1 cellular context compared by ENCODE assay signal in the genomic region with DNA sequence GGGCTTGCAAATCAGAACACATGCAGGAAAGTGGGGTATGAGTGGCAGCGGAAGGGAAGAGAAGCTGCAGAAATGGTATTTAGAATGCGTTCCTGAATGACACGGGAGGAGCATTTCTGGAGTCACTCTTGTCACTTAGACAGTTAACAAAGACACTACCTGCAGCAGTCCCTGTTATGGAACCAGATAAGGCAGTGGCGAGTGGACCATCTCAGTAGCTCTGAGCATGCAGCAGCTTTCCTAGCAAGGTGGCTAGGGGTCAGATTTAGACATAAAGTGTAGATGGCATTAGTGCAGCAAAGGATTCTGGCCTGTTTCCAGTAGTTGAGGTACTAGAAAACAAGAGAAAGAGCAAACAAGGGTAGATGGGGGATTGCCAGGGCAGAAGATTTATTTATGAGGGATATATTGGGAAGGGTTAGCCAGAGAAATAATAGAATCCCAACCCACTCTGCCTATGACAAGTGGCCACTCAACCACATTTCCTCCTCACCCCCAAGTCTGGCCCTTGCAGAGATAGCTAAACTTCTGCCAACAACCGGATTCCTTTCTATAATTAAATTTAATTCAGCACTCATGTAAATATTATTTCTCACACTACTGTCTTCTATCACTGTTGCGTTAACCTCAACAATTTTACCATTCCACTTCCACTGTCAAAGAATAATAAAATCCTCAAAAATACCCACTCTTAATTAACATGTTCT.
TF ChIP-seq lines count a peak whose summit lies in the region.

No MANE protein-coding gene starts in this region.

TF ChIP-seq in HepG2, 621 proteins besides CTCF, POLR2A, EP300 and RAD21:
- TF ChIP-seq, protein P1, sequence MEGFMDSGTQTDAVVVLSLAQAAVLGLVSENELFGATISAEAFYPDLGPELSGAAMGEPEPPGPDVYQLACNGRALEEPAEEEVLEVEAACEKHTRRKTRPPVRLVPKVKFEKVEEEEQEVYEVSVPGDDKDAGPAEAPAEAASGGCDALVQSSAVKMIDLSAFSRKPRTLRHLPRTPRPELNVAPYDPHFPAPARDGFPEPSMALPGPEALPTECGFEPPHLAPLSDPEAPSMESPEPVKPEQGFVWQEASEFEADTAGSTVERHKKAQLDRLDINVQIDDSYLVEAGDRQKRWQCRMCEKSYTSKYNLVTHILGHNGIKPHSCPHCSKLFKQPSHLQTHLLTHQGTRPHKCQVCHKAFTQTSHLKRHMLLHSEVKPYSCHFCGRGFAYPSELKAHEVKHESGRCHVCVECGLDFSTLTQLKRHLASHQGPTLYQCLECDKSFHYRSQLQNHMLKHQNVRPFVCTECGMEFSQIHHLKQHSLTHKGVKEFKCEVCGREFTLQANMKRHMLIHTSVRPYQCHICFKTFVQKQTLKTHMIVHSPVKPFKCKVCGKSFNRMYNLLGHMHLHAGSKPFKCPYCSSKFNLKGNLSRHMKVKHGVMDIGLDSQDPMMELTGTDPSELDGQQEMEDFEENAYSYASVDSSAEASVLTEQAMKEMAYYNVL (CRISPR knock-in tag; IDR thresholded peaks at IDR 0.05; ENCODE audit: borderline replicate concordance) = no peak
- TF ChIP-seq ZNF205 (CRISPR knock-in tag; IDR thresholded peaks at IDR 0.05) (no peak), JUND (CRISPR knock-in tag; IDR thresholded peaks at IDR 0.05) (no peak), DMTF1 (CRISPR knock-in tag; IDR thresholded peaks at IDR 0.05) (no peak), ZKSCAN8 (CRISPR knock-in tag; IDR thresholded peaks at IDR 0.05; ENCODE audit: borderline replicate concordance) (no peak)
- TF ChIP-seq, protein P2, sequence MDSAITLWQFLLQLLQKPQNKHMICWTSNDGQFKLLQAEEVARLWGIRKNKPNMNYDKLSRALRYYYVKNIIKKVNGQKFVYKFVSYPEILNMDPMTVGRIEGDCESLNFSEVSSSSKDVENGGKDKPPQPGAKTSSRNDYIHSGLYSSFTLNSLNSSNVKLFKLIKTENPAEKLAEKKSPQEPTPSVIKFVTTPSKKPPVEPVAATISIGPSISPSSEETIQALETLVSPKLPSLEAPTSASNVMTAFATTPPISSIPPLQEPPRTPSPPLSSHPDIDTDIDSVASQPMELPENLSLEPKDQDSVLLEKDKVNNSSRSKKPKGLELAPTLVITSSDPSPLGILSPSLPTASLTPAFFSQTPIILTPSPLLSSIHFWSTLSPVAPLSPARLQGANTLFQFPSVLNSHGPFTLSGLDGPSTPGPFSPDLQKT (CRISPR knock-in tag; IDR thresholded peaks at IDR 0.05; ENCODE audit: borderline replicate concordance) = no peak
- TF ChIP-seq, protein P3, sequence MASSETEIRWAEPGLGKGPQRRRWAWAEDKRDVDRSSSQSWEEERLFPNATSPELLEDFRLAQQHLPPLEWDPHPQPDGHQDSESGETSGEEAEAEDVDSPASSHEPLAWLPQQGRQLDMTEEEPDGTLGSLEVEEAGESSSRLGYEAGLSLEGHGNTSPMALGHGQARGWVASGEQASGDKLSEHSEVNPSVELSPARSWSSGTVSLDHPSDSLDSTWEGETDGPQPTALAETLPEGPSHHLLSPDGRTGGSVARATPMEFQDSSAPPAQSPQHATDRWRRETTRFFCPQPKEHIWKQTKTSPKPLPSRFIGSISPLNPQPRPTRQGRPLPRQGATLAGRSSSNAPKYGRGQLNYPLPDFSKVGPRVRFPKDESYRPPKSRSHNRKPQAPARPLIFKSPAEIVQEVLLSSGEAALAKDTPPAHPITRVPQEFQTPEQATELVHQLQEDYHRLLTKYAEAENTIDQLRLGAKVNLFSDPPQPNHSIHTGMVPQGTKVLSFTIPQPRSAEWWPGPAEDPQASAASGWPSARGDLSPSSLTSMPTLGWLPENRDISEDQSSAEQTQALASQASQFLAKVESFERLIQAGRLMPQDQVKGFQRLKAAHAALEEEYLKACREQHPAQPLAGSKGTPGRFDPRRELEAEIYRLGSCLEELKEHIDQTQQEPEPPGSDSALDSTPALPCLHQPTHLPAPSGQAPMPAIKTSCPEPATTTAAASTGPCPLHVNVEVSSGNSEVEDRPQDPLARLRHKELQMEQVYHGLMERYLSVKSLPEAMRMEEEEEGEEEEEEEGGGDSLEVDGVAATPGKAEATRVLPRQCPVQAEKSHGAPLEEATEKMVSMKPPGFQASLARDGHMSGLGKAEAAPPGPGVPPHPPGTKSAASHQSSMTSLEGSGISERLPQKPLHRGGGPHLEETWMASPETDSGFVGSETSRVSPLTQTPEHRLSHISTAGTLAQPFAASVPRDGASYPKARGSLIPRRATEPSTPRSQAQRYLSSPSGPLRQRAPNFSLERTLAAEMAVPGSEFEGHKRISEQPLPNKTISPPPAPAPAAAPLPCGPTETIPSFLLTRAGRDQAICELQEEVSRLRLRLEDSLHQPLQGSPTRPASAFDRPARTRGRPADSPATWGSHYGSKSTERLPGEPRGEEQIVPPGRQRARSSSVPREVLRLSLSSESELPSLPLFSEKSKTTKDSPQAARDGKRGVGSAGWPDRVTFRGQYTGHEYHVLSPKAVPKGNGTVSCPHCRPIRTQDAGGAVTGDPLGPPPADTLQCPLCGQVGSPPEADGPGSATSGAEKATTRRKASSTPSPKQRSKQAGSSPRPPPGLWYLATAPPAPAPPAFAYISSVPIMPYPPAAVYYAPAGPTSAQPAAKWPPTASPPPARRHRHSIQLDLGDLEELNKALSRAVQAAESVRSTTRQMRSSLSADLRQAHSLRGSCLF (CRISPR knock-in tag; IDR thresholded peaks at IDR 0.05; ENCODE audit: borderline replicate concordance) = no peak
